Comparison of ENCODE assay signal across 1 cellular context in the genomic region with DNA sequence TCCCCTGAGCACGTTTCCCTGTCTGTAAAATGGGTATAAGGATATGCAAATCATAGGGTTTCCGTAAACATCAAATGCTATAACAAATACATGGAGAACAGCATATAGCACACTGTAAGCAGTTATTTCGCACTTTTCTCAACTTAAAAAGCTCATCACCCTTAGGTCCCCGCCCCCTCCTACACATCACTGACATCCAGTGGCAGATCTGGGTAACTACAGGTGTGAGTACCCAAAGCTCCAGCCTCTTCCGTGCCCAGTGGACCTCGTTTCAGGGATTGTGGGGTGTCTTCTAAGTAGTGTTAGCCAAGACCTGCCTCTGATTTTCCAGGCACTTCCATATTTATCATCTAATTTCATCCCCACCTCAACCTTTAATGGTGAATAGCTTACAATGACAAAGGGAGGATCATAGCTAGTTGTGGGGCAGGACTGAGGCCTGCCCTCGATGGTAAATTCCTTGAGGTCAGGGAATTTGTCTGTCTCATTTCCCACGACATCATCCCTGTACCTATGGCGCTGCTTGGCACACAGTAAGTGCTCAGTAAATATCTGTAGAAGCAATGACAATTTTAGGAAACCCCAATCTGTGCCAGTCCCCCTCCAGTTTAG.
A peak's percentile ranks its signal among the peaks of the same experiment; 100 is the strongest.
TF ChIP-seq lines count a peak whose summit lies in the region.

No MANE protein-coding gene starts in this region.

TF ChIP-seq in K562, 482 proteins besides CTCF, POLR2A, EP300 and RAD21 (continued from another document):
- TF ChIP-seq, protein P1, sequence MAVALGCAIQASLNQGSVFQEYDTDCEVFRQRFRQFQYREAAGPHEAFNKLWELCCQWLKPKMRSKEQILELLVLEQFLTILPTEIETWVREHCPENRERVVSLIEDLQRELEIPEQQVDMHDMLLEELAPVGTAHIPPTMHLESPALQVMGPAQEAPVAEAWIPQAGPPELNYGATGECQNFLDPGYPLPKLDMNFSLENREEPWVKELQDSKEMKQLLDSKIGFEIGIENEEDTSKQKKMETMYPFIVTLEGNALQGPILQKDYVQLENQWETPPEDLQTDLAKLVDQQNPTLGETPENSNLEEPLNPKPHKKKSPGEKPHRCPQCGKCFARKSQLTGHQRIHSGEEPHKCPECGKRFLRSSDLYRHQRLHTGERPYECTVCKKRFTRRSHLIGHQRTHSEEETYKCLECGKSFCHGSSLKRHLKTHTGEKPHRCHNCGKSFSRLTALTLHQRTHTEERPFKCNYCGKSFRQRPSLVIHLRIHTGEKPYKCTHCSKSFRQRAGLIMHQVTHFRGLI (CRISPR knock-in tag; IDR thresholded peaks at IDR 0.05): no peak
- TF ChIP-seq SMARCA5 (IDR thresholded peaks at IDR 0.05): no peak
- no peak for TF ChIP-seq PRPF4 (IDR thresholded peaks at IDR 0.05; ENCODE audit: insufficient read depth, low read depth, low read length, poor library complexity, severe bottlenecking)
- TF ChIP-seq GTF2E2 (tag; IDR thresholded peaks at IDR 0.05): no peak
- no peak for TF ChIP-seq ZNF764 (CRISPR knock-in tag; IDR thresholded peaks at IDR 0.05; ENCODE audit: low read depth)
- TF ChIP-seq ARHGAP35 (IDR thresholded peaks at IDR 0.05; ENCODE audit: partially characterized antibody): no peak
- no peak for TF ChIP-seq ILK (tag; IDR thresholded peaks at IDR 0.05; ENCODE audit: borderline replicate concordance, low read depth)
- no peak for TF ChIP-seq KAT7 (CRISPR knock-in tag; IDR thresholded peaks at IDR 0.05; ENCODE audit: borderline replicate concordance)
- TF ChIP-seq KDM5B (IDR thresholded peaks at IDR 0.05; ENCODE audit: insufficient replicate concordance, low read depth, low read length): no peak
- TF ChIP-seq NFATC3 (IDR thresholded peaks at IDR 0.05): no peak
- TF ChIP-seq TGIF2 (CRISPR knock-in tag; IDR thresholded peaks at IDR 0.05): no peak
- no peak for TF ChIP-seq ZNF79 (CRISPR knock-in tag; IDR thresholded peaks at IDR 0.05; ENCODE audit: low read depth)
- no peak for TF ChIP-seq ZNF174 (CRISPR knock-in tag; IDR thresholded peaks at IDR 0.05)
- TF ChIP-seq CBFA2T2 (conservative IDR thresholded peaks at IDR 0.05): no peak
- no peak for TF ChIP-seq POU5F1 (IDR thresholded peaks at IDR 0.05; ENCODE audit: borderline replicate concordance, low read depth, low read length, partially characterized antibody)
- TF ChIP-seq, protein P2, sequence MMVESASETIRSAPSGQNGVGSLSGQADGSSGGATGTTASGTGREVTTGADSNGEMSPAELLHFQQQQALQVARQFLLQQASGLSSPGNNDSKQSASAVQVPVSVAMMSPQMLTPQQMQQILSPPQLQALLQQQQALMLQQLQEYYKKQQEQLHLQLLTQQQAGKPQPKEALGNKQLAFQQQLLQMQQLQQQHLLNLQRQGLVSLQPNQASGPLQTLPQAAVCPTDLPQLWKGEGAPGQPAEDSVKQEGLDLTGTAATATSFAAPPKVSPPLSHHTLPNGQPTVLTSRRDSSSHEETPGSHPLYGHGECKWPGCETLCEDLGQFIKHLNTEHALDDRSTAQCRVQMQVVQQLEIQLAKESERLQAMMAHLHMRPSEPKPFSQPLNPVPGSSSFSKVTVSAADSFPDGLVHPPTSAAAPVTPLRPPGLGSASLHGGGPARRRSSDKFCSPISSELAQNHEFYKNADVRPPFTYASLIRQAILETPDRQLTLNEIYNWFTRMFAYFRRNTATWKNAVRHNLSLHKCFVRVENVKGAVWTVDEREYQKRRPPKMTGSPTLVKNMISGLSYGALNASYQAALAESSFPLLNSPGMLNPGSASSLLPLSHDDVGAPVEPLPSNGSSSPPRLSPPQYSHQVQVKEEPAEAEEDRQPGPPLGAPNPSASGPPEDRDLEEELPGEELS (CRISPR knock-in tag; IDR thresholded peaks at IDR 0.05; ENCODE audit: borderline replicate concordance): no peak
- TF ChIP-seq SREBF1 (IDR thresholded peaks at IDR 0.05; ENCODE audit: borderline replicate concordance, low read depth, low read length): no peak
- TF ChIP-seq, protein P3, sequence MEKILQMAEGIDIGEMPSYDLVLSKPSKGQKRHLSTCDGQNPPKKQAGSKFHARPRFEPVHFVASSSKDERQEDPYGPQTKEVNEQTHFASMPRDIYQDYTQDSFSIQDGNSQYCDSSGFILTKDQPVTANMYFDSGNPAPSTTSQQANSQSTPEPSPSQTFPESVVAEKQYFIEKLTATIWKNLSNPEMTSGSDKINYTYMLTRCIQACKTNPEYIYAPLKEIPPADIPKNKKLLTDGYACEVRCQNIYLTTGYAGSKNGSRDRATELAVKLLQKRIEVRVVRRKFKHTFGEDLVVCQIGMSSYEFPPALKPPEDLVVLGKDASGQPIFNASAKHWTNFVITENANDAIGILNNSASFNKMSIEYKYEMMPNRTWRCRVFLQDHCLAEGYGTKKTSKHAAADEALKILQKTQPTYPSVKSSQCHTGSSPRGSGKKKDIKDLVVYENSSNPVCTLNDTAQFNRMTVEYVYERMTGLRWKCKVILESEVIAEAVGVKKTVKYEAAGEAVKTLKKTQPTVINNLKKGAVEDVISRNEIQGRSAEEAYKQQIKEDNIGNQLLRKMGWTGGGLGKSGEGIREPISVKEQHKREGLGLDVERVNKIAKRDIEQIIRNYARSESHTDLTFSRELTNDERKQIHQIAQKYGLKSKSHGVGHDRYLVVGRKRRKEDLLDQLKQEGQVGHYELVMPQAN (IDR thresholded peaks at IDR 0.05; ENCODE audit: borderline replicate concordance): no peak
- TF ChIP-seq, protein P4, sequence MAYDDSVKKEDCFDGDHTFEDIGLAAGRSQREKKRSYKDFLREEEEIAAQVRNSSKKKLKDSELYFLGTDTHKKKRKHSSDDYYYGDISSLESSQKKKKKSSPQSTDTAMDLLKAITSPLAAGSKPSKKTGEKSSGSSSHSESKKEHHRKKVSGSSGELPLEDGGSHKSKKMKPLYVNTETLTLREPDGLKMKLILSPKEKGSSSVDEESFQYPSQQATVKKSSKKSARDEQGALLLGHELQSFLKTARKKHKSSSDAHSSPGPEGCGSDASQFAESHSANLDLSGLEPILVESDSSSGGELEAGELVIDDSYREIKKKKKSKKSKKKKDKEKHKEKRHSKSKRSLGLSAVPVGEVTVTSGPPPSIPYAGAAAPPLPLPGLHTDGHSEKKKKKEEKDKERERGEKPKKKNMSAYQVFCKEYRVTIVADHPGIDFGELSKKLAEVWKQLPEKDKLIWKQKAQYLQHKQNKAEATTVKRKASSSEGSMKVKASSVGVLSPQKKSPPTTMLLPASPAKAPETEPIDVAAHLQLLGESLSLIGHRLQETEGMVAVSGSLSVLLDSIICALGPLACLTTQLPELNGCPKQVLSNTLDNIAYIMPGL (CRISPR knock-in tag; IDR thresholded peaks at IDR 0.05): no peak
- no peak for TF ChIP-seq CHD1 (IDR thresholded peaks at IDR 0.05; ENCODE audit: low read length)
- TF ChIP-seq, protein P5, sequence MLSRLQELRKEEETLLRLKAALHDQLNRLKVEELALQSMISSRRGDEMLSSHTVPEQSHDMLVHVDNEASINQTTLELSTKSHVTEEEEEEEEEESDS (CRISPR knock-in tag; IDR thresholded peaks at IDR 0.05): no peak
- TF ChIP-seq, protein P6, sequence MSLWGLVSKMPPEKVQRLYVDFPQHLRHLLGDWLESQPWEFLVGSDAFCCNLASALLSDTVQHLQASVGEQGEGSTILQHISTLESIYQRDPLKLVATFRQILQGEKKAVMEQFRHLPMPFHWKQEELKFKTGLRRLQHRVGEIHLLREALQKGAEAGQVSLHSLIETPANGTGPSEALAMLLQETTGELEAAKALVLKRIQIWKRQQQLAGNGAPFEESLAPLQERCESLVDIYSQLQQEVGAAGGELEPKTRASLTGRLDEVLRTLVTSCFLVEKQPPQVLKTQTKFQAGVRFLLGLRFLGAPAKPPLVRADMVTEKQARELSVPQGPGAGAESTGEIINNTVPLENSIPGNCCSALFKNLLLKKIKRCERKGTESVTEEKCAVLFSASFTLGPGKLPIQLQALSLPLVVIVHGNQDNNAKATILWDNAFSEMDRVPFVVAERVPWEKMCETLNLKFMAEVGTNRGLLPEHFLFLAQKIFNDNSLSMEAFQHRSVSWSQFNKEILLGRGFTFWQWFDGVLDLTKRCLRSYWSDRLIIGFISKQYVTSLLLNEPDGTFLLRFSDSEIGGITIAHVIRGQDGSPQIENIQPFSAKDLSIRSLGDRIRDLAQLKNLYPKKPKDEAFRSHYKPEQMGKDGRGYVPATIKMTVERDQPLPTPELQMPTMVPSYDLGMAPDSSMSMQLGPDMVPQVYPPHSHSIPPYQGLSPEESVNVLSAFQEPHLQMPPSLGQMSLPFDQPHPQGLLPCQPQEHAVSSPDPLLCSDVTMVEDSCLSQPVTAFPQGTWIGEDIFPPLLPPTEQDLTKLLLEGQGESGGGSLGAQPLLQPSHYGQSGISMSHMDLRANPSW (CRISPR knock-in tag; IDR thresholded peaks at IDR 0.05): no peak
- TF ChIP-seq, protein P7, sequence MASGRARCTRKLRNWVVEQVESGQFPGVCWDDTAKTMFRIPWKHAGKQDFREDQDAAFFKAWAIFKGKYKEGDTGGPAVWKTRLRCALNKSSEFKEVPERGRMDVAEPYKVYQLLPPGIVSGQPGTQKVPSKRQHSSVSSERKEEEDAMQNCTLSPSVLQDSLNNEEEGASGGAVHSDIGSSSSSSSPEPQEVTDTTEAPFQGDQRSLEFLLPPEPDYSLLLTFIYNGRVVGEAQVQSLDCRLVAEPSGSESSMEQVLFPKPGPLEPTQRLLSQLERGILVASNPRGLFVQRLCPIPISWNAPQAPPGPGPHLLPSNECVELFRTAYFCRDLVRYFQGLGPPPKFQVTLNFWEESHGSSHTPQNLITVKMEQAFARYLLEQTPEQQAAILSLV (tag; IDR thresholded peaks at IDR 0.05): no peak
- TF ChIP-seq SMC3 (conservative IDR thresholded peaks at IDR 0.05; ENCODE audit: insufficient read depth, low read depth, low read length): peak; percentile 44; the same call in 1 of the 2 replicates
- no peak for TF ChIP-seq POLR2AphosphoS5 (IDR thresholded peaks at IDR 0.05; ENCODE audit: control insufficient read depth, insufficient read depth, low read depth, low read length)
- TF ChIP-seq MAZ (CRISPR knock-in tag; conservative IDR thresholded peaks at IDR 0.05 in 1 of 2, IDR thresholded peaks at IDR 0.05 in 1 of 2): 0 out of 4 replicates have a peak, but pooled peaks have one; percentile 19 to 25
- TF ChIP-seq HDGF (IDR thresholded peaks at IDR 0.05): no peak
- TF ChIP-seq KLF13 (tag; IDR thresholded peaks at IDR 0.05; ENCODE audit: borderline replicate concordance, low read depth): peak; percentile 46; the same call in 1 of the 2 replicates
- TF ChIP-seq, protein P8, sequence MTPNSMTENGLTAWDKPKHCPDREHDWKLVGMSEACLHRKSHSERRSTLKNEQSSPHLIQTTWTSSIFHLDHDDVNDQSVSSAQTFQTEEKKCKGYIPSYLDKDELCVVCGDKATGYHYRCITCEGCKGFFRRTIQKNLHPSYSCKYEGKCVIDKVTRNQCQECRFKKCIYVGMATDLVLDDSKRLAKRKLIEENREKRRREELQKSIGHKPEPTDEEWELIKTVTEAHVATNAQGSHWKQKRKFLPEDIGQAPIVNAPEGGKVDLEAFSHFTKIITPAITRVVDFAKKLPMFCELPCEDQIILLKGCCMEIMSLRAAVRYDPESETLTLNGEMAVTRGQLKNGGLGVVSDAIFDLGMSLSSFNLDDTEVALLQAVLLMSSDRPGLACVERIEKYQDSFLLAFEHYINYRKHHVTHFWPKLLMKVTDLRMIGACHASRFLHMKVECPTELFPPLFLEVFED (CRISPR knock-in tag; conservative IDR thresholded peaks at IDR 0.05): no peak
- no peak for TF ChIP-seq HNRNPUL1 (IDR thresholded peaks at IDR 0.05; ENCODE audit: low read length)
